Comparison of ENCODE assay signal across 19 cellular contexts in genomic region chr9:91726406-91727100, GRCh38.
"Had no signal": no experiment of that assay in that cellular context is flagged by ENCODE, and none has a peak within 500 bp of the region (broad histone marks: within the 10 kb centered on the region; RNA-seq: fewer than 3 reads in every experiment).

No MANE protein-coding gene starts in this region.

- DNase-seq: activated effector memory CD4-positive, alpha-beta T cell treated with anti-CD3 and anti-CD28 coated beads, Interleukin-2, amount 50 U/mL, for 16 hours; activated naive CD4-positive, alpha-beta T cell; activated naive CD4-positive, alpha-beta T cell treated with anti-CD3 and anti-CD28 coated beads, Interleukin-2, amount 50 U/mL, for 16 hours; activated naive CD8-positive, alpha-beta T cell treated with anti-CD3 and anti-CD28 coated beads, Interleukin-2, amount 10 ng/mL, durations not matched to agents 7 days and 5 days; amygdala; NCI-H2081 treated with DMSO at 0.1 percent for 48 hours; NCI-H524 treated with DMSO at 0.1 percent for 48 hours had no signal

- H3K9me3 Mint-ChIP-seq: activated CD4-positive, alpha-beta T cell treated with anti-CD3 and anti-CD28 coated beads, Interleukin-2, amount 10 ng/mL, durations not matched to agents 7 days and 5 days; activated naive CD8-positive, alpha-beta T cell treated with anti-CD3 and anti-CD28 coated beads, Interleukin-2, amount 10 ng/mL, durations not matched to agents 7 days and 5 days; activated T-helper 17 cell treated with anti-CD3 and anti-CD28 coated beads, Interleukin-2, amount 50 U/mL, for 72 hours; central memory CD8-positive, alpha-beta T cell had no signal

- H3K27ac ChIP-seq: ascending aorta, cardiac muscle cell, SJCRH30, SK-N-MC, WERI-Rb-1 had no signal

- H3K36me3 ChIP-seq: ascending aorta, MG63, SJCRH30 had no signal

- H3K27me3 ChIP-seq: ascending aorta, cardiac muscle cell, MG63 had no signal

- H3K4me1 ChIP-seq: ascending aorta, SJCRH30 had no signal

- H3K27ac Mint-ChIP-seq: activated CD4-positive, alpha-beta T cell treated with anti-CD3 and anti-CD28 coated beads for 36 hours; activated CD4-positive, alpha-beta T cell treated with anti-CD3 and anti-CD28 coated beads, Interleukin-2, amount 10 ng/mL, durations not matched to agents 7 days and 5 days; activated CD8-positive, alpha-beta T cell treated with anti-CD3 and anti-CD28 coated beads, Interleukin-2, amount 10 ng/mL, durations not matched to agents 7 days and 5 days; activated naive CD8-positive, alpha-beta T cell treated with anti-CD3 and anti-CD28 coated beads, Interleukin-2, amount 10 ng/mL, durations not matched to agents 7 days and 5 days; activated T-helper 17 cell treated with anti-CD3 and anti-CD28 coated beads, Interleukin-2, amount 50 U/mL, for 72 hours had no signal

- H3K9me3 ChIP-seq: ascending aorta, MG63, SJCRH30 had no signal

- H3K36me3 Mint-ChIP-seq: activated naive CD8-positive, alpha-beta T cell treated with anti-CD3 and anti-CD28 coated beads, Interleukin-2, amount 10 ng/mL, durations not matched to agents 7 days and 5 days had no signal

- H3K4me3 ChIP-seq: ascending aorta, cardiac muscle cell, K562, MG63, SJCRH30, SK-N-MC had no signal
